Comparison of ENCODE assay signal across 11 cellular contexts in genomic region chr12:116266220-116266619, GRCh38. TPM values are rescaled to one million over a fixed set of nuclear protein-coding genes. Genes with fewer than 3 reads are reported as not detected.
A peak's percentile ranks its signal among the peaks of the same experiment; 100 is the strongest.
DNase-seq lines count a peak whose midpoint lies in the region; ATAC-seq and TF ChIP-seq lines count a peak whose summit lies in the region.
"Had no signal": no experiment of that assay in that cellular context is flagged by ENCODE, and none has a peak within 500 bp of the region (broad histone marks: within the 10 kb centered on the region; RNA-seq: fewer than 3 reads in every experiment).

No MANE protein-coding gene starts in this region.

- H2AFZ ChIP-seq in HCT116 (ENCODE audit: low read depth, low read length, poor library complexity, severe bottlenecking) = no peak overlapping the region

- H3K9me2 ChIP-seq in HCT116 (ENCODE audit: insufficient read depth) = no peaks in the 10 kb centered on the region

- H3K4me1 ChIP-seq in HCT116 (ENCODE audit: control insufficient read depth in 1 of 2, insufficient read depth in 2 of 2, low read length in 2 of 2) = peaks cover 56 to 86% of the 10 kb centered on the region in 2 experiments
- H3K4me1 ChIP-seq in body of pancreas = peaks cover 60% of the 10 kb centered on the region

- RAD21 ChIA-PET in HCT116 (lab: Charles Lee; ENCODE audit: low non-redundant PET in 1 of 2, low total read pairs in 2 of 2, uncharacterized antibody in 2 of 2, unreplicated experiment in 2 of 2) = no interaction called here

- 59% methylated on average over 2 of the region's 2 CpGs for WGBS in body of pancreas, 2 donors

- H3K36me3 ChIP-seq in HCT116 (ENCODE audit: control insufficient read depth in 1 of 2, insufficient read depth in 2 of 2, low read length in 2 of 2) (no peaks in the 10 kb centered on the region), body of pancreas (replicated peaks in 1 of 2; ENCODE audit: insufficient read depth in 1 of 2, low read depth in 2 of 2) (no peaks in the 10 kb centered on the region)

- peak; percentile 62 for DNase-seq in ACHN
- DNase-seq in HCT116 (ENCODE audit: low read depth, low spot score) = no peak
- no peak for DNase-seq in body of pancreas
- peak; percentile 75 for DNase-seq in islet precursor cell
- no peak for DNase-seq in DMS79 treated with DMSO at 0.1 percent for 48 hours (lab: John Stamatoyannopoulos, UW)
- no peak for DNase-seq in occipital lobe (lab: John Stamatoyannopoulos, UW)
- no peak for DNase-seq in SKM-1 (lab: John Stamatoyannopoulos, UW; ENCODE audit: unreplicated experiment)
- DNase-seq: activated T-cell treated with anti-CD3 and anti-CD28 coated beads, Interleukin-2, amount 50 U/mL, for 48 hours; CD4-positive, CD25-positive, alpha-beta regulatory T cell; NCI-H1092 had no signal

- in situ Hi-C loops in ACHN (cut with HindIII; ENCODE audit: low pct_ligation_motif_present, low pct_unique_long_range_greater_than_20kb, low sequenced_read_pairs) = no loop called here

- no peak for TF ChIP-seq POLR2A in HCT116 (IDR thresholded peaks at IDR 0.05; ENCODE audit: borderline replicate concordance, extremely low read depth, insufficient read depth, insufficient read length)
- TF ChIP-seq POLR2A in body of pancreas (IDR thresholded peaks at IDR 0.05) = no peak

- H3K9me3 ChIP-seq in HCT116 (ENCODE audit: control insufficient read depth in 1 of 2, insufficient read depth in 1 of 2, low read depth in 1 of 2, low read length in 2 of 2) (no peaks in the 10 kb centered on the region), body of pancreas (no peaks in the 10 kb centered on the region)

- H3K79me2 ChIP-seq in HCT116 (ENCODE audit: insufficient read depth, low read length) = peaks cover 100% of the 10 kb centered on the region

- TF ChIP-seq CTCF in HCT116 (IDR thresholded peaks at IDR 0.05 in 2 of 3, conservative IDR thresholded peaks at IDR 0.05 in 1 of 3; ENCODE audit: borderline replicate concordance in 1 of 3, insufficient read depth in 1 of 3, low read depth in 2 of 3, low read length in 2 of 3) (peak in 2 of 3 experiments; percentile 12 to 27; a peak in 2 of 6 replicates), body of pancreas (IDR thresholded peaks at IDR 0.05) (no peak)

- POLR2A ChIA-PET in HCT116 (lab: Charles Lee) = interaction anchor here (0.8 kb wide), 1 partner anchor 251 kb away, joined by 3 read pairs; no protein-coding TSS in a partner anchor

- H3K9ac ChIP-seq in HCT116 (ENCODE audit: low read length) = peak overlapping the region; percentile 0; the same call in 1 of the 2 replicates

- BruUV-seq in HCT116 (replicated peaks; lab: Mats Ljungman, UMichigan) = no TSS peak

- TF ChIP-seq RAD21 in HCT116 (IDR thresholded peaks at IDR 0.05; ENCODE audit: low read depth) = 0 out of 2 replicates have a peak, but pooled peaks have one; percentile 26

- ATAC-seq in HCT116 = peak; percentile 84
- peak; percentile 12 for ATAC-seq in body of pancreas
- no peak for ATAC-seq in GM18873 (IDR thresholded peaks at IDR 0.05; ENCODE audit: low FRiP score, unreplicated experiment)

- peak overlapping the region; percentile 25; the same call in 1 of the 2 replicates for H3K4me2 ChIP-seq in HCT116 (ENCODE audit: low read length)

- H4K20me1 ChIP-seq in HCT116 (ENCODE audit: insufficient read depth) = peaks cover 53% of the 10 kb centered on the region

- H3K27ac ChIP-seq in HCT116 (ENCODE audit: low read depth, low read length) = no peak overlapping the region
- H3K27ac ChIP-seq in body of pancreas = no peak overlapping the region

- CTCF ChIA-PET in HCT116 (lab: Charles Lee) = interaction anchor here (1.0 to 1.4 kb wide), 2 partner anchors 29 to 125 kb away, joined by 3 read pairs; no protein-coding TSS in a partner anchor

- H3K4me3 ChIP-seq in HCT116 (replicated peaks in 1 of 2; ENCODE audit: low read depth in 1 of 2, low read length in 2 of 2) = no peak overlapping the region
- H3K4me3 ChIP-seq in body of pancreas = no peak overlapping the region

- H3K27me3 ChIP-seq in HCT116 (ENCODE audit: insufficient read depth, low read length) (no peaks in the 10 kb centered on the region), body of pancreas (no peaks in the 10 kb centered on the region)

- intact Hi-C loops in HCT116 (cut with micrococcal nuclease) = no loop called here
- intact Hi-C loops in body of pancreas (cut with DNase I) = loop anchor here (5.0 kb wide), 1 partner anchor 331 kb away; no protein-coding TSS in a partner anchor

TF ChIP-seq in HCT116, 20 proteins besides CTCF, POLR2A, EP300 and RAD21:
- TF ChIP-seq SIN3A (IDR thresholded peaks at IDR 0.05; ENCODE audit: low read depth) = peak; percentile 27; the same call in 1 of the 2 replicates
- no peak for TF ChIP-seq REST (IDR thresholded peaks at IDR 0.05; ENCODE audit: low read depth)

RNA-seq across cellular contexts. Expression of gene MED13L, which starts 11.3 kb away (rescaled TPM):
- 176 TPM for total RNA-seq in HCT116 (2021; ENCODE audit: unreplicated experiment)
- polyA plus RNA-seq in HCT116 (2012) = 36.9 and 42.0 TPM in 2 replicates
- 10 to 100 TPM; 65.9 to 72.6 TPM for total RNA-seq in body of pancreas
- total RNA-seq in occipital lobe = 389 TPM

Comparison
In these comparisons a context has a peak if more than half of its experiments do, and no peak if none do; other contexts are left out.
1. DNase-seq: peak in ACHN (single experiment) and islet precursor cell (single experiment); none in HCT116 (single experiment), body of pancreas (0 of 4), DMS79 treated with DMSO at 0.1 percent for 48 hours (single experiment), occipital lobe (single experiment) and SKM-1 (single experiment).
2. CTCF ChIP-seq: peak in HCT116 (2 of 3); none in body of pancreas (0 of 7).